Comparison of ENCODE assay signal across 11 cellular contexts in the genomic region with DNA sequence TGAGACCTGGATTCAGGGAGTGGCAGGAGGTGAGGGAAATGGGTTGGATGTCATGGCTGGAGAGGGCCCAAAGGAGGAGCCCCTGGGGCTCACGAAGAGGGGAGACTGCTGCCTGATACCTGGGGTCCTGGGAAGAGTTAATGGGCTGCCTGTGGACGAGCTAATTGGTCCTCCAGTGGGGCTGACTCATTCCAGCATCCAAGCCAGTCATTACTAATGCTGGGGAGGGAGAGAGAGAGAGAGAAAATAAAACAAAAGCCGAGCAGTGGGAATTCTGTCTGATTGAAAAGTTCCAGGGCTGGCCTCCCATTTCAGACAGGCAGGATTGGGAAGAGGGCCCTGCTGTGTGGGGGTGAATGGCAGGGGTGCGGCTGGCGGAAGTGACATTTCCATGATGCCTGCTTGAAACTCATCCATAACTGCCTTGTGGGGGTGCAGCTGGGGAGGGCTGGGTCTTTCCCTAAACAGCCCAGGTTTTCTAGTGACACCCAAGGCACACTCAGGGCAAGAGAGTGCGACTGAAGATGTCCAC.
DNase-seq lines count a peak whose midpoint lies in the region; ATAC-seq lines count a peak whose summit lies in the region.
"Had no signal": no experiment of that assay in that cellular context is flagged by ENCODE, and none has a peak within 500 bp of the region (broad histone marks: within the 10 kb centered on the region; RNA-seq: fewer than 3 reads in every experiment).

No MANE protein-coding gene starts in this region.

- peak; percentile 44 for DNase-seq in NCI-H146 (lab: John Stamatoyannopoulos, UW)
- peak; percentile 40 for DNase-seq in ecto neural progenitor cell (ENCODE audit: low spot score)
- peak; percentile 26 for DNase-seq in ureter (ENCODE audit: low spot score)
- no peak for DNase-seq in T1000 (lab: John Stamatoyannopoulos, UW)
- DNase-seq: DMS79 treated with DMSO at 0.1 percent for 48 hours; effector CD8-positive, alpha-beta T cell; MM.1S; WERI-Rb-1 had no signal

- ATAC-seq in HG02840 (IDR thresholded peaks at IDR 0.05; ENCODE audit: low FRiP score, unreplicated experiment) (no peak), HG02973 (IDR thresholded peaks at IDR 0.05; ENCODE audit: unreplicated experiment) (no peak)

- no peaks in the 10 kb centered on the region for H3K36me3 ChIP-seq in mesodermal cell (ENCODE audit: control insufficient read depth, insufficient read depth, low read length)
- H3K36me3 ChIP-seq: WERI-Rb-1 had no signal

- H3K4me1 ChIP-seq in mesodermal cell (ENCODE audit: control insufficient read depth, insufficient read depth, low read length, poor library complexity, severe bottlenecking): peaks cover 6% of the 10 kb centered on the region

- peak overlapping the region; percentile 59 for H3K27ac ChIP-seq in mesodermal cell (ENCODE audit: low read depth, low read length, severe bottlenecking)
- H3K27ac ChIP-seq: WERI-Rb-1 had no signal

- peaks cover 19% of the 10 kb centered on the region for H3K9me3 ChIP-seq in mesodermal cell (ENCODE audit: control insufficient read depth, low read length)

- H3K4me3 ChIP-seq in mesodermal cell (ENCODE audit: extremely low read depth, insufficient read depth, low read length, poor library complexity, severe bottlenecking): no peak overlapping the region

- WGBS in mesodermal cell (ENCODE audit: insufficient coverage in 2 of 2), 2 experiments: 52 to 66% methylated on average over 4 of the region's 6 CpGs
